In genomic region chr16:84503751-84504395, GRCh38 we compare ENCODE assay signal across 8 cellular contexts. TPM values are rescaled to one million over a fixed set of nuclear protein-coding genes. Genes with fewer than 3 reads are reported as not detected.
A peak's percentile ranks its signal among the peaks of the same experiment; 100 is the strongest.
DNase-seq lines count a peak whose midpoint lies in the region; ATAC-seq and TF ChIP-seq lines count a peak whose summit lies in the region.

No MANE protein-coding gene starts in this region.

- peak overlapping the region; percentile 3 for H3K9ac ChIP-seq in trophoblast cell (ENCODE audit: low read length)

- H3K27ac ChIP-seq in RWPE1 (peak overlapping the region; percentile 98), trophoblast cell (ENCODE audit: low read depth, low read length) (no peak overlapping the region)

- H3K14ac ChIP-seq in trophoblast cell (ENCODE audit: low read length), result peak overlapping the region; percentile 76

- H2AK5ac ChIP-seq in trophoblast cell (ENCODE audit: low read length), result peak overlapping the region; percentile 85

- peak overlapping the region; percentile 87 for H2AFZ ChIP-seq in trophoblast cell (ENCODE audit: insufficient read depth, low read length, poor library complexity)

- H2BK120ac ChIP-seq in trophoblast cell (ENCODE audit: insufficient read depth, low read length, poor library complexity), result no peak overlapping the region

- no peaks in the 10 kb centered on the region for H3K27me3 Mint-ChIP-seq in activated CD4-positive, alpha-beta T cell treated with anti-CD3 and anti-CD28 coated beads, Interleukin-2, amount 10 ng/mL, durations not matched to agents 24 days and 14 days

- H3K4me3 Mint-ChIP-seq in activated CD4-positive, alpha-beta T cell treated with anti-CD3 and anti-CD28 coated beads, Interleukin-2, amount 10 ng/mL, durations not matched to agents 24 days and 14 days, result peak overlapping the region; percentile 83

- H3K9me3 Mint-ChIP-seq in activated CD4-positive, alpha-beta T cell treated with anti-CD3 and anti-CD28 coated beads, Interleukin-2, amount 10 ng/mL, durations not matched to agents 24 days and 14 days, result no peaks in the 10 kb centered on the region

- H3K9me3 ChIP-seq in trophoblast cell (ENCODE audit: insufficient read depth, low read depth, low read length), result peaks cover 5% of the 10 kb centered on the region

- H3K4me2 ChIP-seq in trophoblast cell (ENCODE audit: low read length), result peak overlapping the region; percentile 67

- POLR2A ChIA-PET in RWPE1 (lab: Yijun Ruan, JAX; ENCODE audit: low non-redundant PET), result interaction anchor here (0.8 kb wide), 1 partner anchor 9 kb away, joined by 3 read pairs; no protein-coding TSS in a partner anchor

- no peak overlapping the region for H3K27ac Mint-ChIP-seq in activated CD4-positive, alpha-beta T cell treated with anti-CD3 and anti-CD28 coated beads, Interleukin-2, amount 10 ng/mL, durations not matched to agents 24 days and 14 days

- H3K4me1 ChIP-seq in trophoblast cell (ENCODE audit: control insufficient read depth in 1 of 2, insufficient read depth in 2 of 2, low read length in 2 of 2), result peaks cover 31 to 45% of the 10 kb centered on the region in 2 experiments

- intact Hi-C loops in activated CD4-positive, alpha-beta T cell treated with anti-CD3 and anti-CD28 coated beads, Interleukin-2, amount 10 ng/mL, durations not matched to agents 24 days and 14 days (cut with micrococcal nuclease), result loop anchor here (1.0 to 10.0 kb wide), 4 partner anchors 227 to 549 kb away; partner anchors contain the start of genes MBTPS1 and OSGIN1

- no peak for ATAC-seq in GM19351 (IDR thresholded peaks at IDR 0.05; ENCODE audit: unreplicated experiment)

- peak overlapping the region; percentile 57 for H4K8ac ChIP-seq in trophoblast cell (ENCODE audit: low read depth, low read length)

- H3K4ac ChIP-seq in trophoblast cell (ENCODE audit: low read depth, low read length), result peak overlapping the region; percentile 68

- H3K79me1 ChIP-seq in trophoblast cell (ENCODE audit: low read length), result peaks cover 13% of the 10 kb centered on the region

- peak overlapping the region; percentile 91 for H4K91ac ChIP-seq in trophoblast cell (ENCODE audit: low read depth, low read length)

- no peak overlapping the region for H2BK5ac ChIP-seq in trophoblast cell (ENCODE audit: low read depth, low read length, poor library complexity)

- TF ChIP-seq CTCF in RWPE1 (conservative IDR thresholded peaks at IDR 0.05; ENCODE audit: low read depth) (no peak), fibroblast of mammary gland (conservative IDR thresholded peaks at IDR 0.05; ENCODE audit: control insufficient read depth, insufficient read depth, low read depth, low read length) (no peak)

- WGBS in trophoblast cell (ENCODE audit: extremely low coverage, insufficient coverage, insufficient read length), result no CpG with 5 or more reads among the region's 13 CpGs

- DNase-seq in activated CD4-positive, alpha-beta T cell treated with anti-CD3 and anti-CD28 coated beads, Interleukin-2, amount 10 ng/mL, durations not matched to agents 24 days and 14 days, result no peak
- DNase-seq in activated CD4-positive, alpha-beta T cell treated with anti-CD3 and anti-CD28 coated beads, Interleukin-2, amount 50 U/mL, for 1 hour, result no peak
- peak; percentile 70 for DNase-seq in RWPE1 (ENCODE audit: low spot score)
- DNase-seq in fibroblast of mammary gland (ENCODE audit: low read depth), result peak; percentile 43
- no peak for DNase-seq in trophoblast cell
- DNase-seq in NCI-H1694 treated with DMSO at 0.1 percent for 48 hours (lab: John Stamatoyannopoulos, UW), result no peak
- no peak for DNase-seq in stimulated activated CD4-positive, alpha-beta T cell treated with anti-CD3 and anti-CD28 coated beads, Interleukin-4, amount 100 ng/mL, for 4 hours

- peak overlapping the region; percentile 59 for H2BK12ac ChIP-seq in trophoblast cell (ENCODE audit: low read length)

- peaks cover 6% of the 10 kb centered on the region for H3K79me2 ChIP-seq in trophoblast cell (ENCODE audit: control insufficient read depth, insufficient read depth, low read length, poor library complexity)

- H4K12ac ChIP-seq in trophoblast cell (ENCODE audit: low read depth, low read length), result no peak overlapping the region

- H3K4me3 ChIP-seq in fibroblast of mammary gland (ENCODE audit: control insufficient read depth, low read depth, low read length) (peak overlapping the region; percentile 94), trophoblast cell (ENCODE audit: low read depth, low read length) (peak overlapping the region; percentile 95)

- no peaks in the 10 kb centered on the region for H3K27me3 ChIP-seq in trophoblast cell (ENCODE audit: insufficient read depth, low read length)

- peak overlapping the region; percentile 89 for H3K18ac ChIP-seq in trophoblast cell (ENCODE audit: low read length)

- H3K36me3 ChIP-seq in trophoblast cell (ENCODE audit: control insufficient read depth in 1 of 2, insufficient read depth in 2 of 2, low read length in 2 of 2), result peaks cover 4 to 7% of the 10 kb centered on the region in 2 experiments

- H3K23ac ChIP-seq in trophoblast cell (ENCODE audit: low read length), result no peak overlapping the region

- H3K36me3 Mint-ChIP-seq in activated CD4-positive, alpha-beta T cell treated with anti-CD3 and anti-CD28 coated beads, Interleukin-2, amount 10 ng/mL, durations not matched to agents 24 days and 14 days (ENCODE audit: low read depth), result peaks cover 12% of the 10 kb centered on the region

- peaks cover 38% of the 10 kb centered on the region for H3K4me1 Mint-ChIP-seq in activated CD4-positive, alpha-beta T cell treated with anti-CD3 and anti-CD28 coated beads, Interleukin-2, amount 10 ng/mL, durations not matched to agents 24 days and 14 days

- CTCF ChIA-PET in RWPE1 (lab: Yijun Ruan, JAX), result interaction anchor here (0.7 to 1.0 kb wide), 3 partner anchors 119 to 320 kb away, joined by 3 read pairs; no protein-coding TSS in a partner anchor

RNA-seq across cellular contexts. Expression of gene MEAK7, which starts 0.6 kb away (rescaled TPM):
- total RNA-seq in activated CD4-positive, alpha-beta T cell treated with anti-CD3 and anti-CD28 coated beads, Interleukin-2, amount 10 ng/mL, durations not matched to agents 24 days and 14 days, result 11.7 and 12.5 TPM in 2 replicates
- polyA plus RNA-seq in trophoblast cell (2013), result 16.0 and 16.7 TPM in 2 replicates

Comparison
In these comparisons a context has a peak if more than half of its experiments do, and no peak if none do; other contexts are left out.
1. DNase-seq: peak in RWPE1 (single experiment) and fibroblast of mammary gland (single experiment); none in activated CD4-positive, alpha-beta T cell treated with anti-CD3 and anti-CD28 coated beads, Interleukin-2, amount 10 ng/mL, durations not matched to agents 24 days and 14 days (single experiment), activated CD4-positive, alpha-beta T cell treated with anti-CD3 and anti-CD28 coated beads, Interleukin-2, amount 50 U/mL, for 1 hour (single experiment), trophoblast cell (0 of 2), NCI-H1694 treated with DMSO at 0.1 percent for 48 hours (single experiment) and stimulated activated CD4-positive, alpha-beta T cell treated with anti-CD3 and anti-CD28 coated beads, Interleukin-4, amount 100 ng/mL, for 4 hours (0 of 2).